14 cellular contexts compared by ENCODE assay signal in genomic region chr13:75319244-75319643, GRCh38.
DNase-seq lines count a peak whose midpoint lies in the region; ATAC-seq and TF ChIP-seq lines count a peak whose summit lies in the region.
"Had no signal": no experiment of that assay in that cellular context is flagged by ENCODE, and none has a peak within 500 bp of the region (broad histone marks: within the 10 kb centered on the region; RNA-seq: fewer than 3 reads in every experiment).

No MANE protein-coding gene starts in this region.

- H3K9me3 Mint-ChIP-seq in activated CD4-positive, alpha-beta T cell treated with anti-CD3 and anti-CD28 coated beads, Interleukin-2, amount 10 ng/mL, durations not matched to agents 24 days and 14 days, result no peaks in the 10 kb centered on the region
- H3K9me3 Mint-ChIP-seq: IgD-negative memory B cell had no signal

- intact Hi-C loops in activated CD4-positive, alpha-beta T cell treated with anti-CD3 and anti-CD28 coated beads, Interleukin-2, amount 10 ng/mL, durations not matched to agents 24 days and 14 days (cut with micrococcal nuclease), result loop anchor here (2.0 to 5.0 kb wide), 2 partner anchors 166 to 1602 kb away; no protein-coding TSS in a partner anchor
- intact Hi-C loops in adrenal gland (cut with DNase I), result no loop called here

- H3K4me1 ChIP-seq in adrenal gland (replicated peaks in 1 of 2), result peaks cover 17 to 24% of the 10 kb centered on the region in 2 donors

- H3K4me1 Mint-ChIP-seq in activated CD4-positive, alpha-beta T cell treated with anti-CD3 and anti-CD28 coated beads, Interleukin-2, amount 10 ng/mL, durations not matched to agents 24 days and 14 days, result peaks cover 51% of the 10 kb centered on the region

- no peak for ATAC-seq in HG02763 (IDR thresholded peaks at IDR 0.05; ENCODE audit: unreplicated experiment)
- ATAC-seq: A549 had no signal

- no peaks in the 10 kb centered on the region for H3K27me3 Mint-ChIP-seq in activated CD4-positive, alpha-beta T cell treated with anti-CD3 and anti-CD28 coated beads, Interleukin-2, amount 10 ng/mL, durations not matched to agents 24 days and 14 days
- H3K27me3 Mint-ChIP-seq: IgD-negative memory B cell had no signal

- peak overlapping the region; percentile 4 for H3K4me3 Mint-ChIP-seq in activated CD4-positive, alpha-beta T cell treated with anti-CD3 and anti-CD28 coated beads, Interleukin-2, amount 10 ng/mL, durations not matched to agents 24 days and 14 days
- H3K4me3 Mint-ChIP-seq: IgD-negative memory B cell had no signal

- no peak overlapping the region for H3K27ac ChIP-seq in brain microvascular endothelial cell
- no peak overlapping the region for H3K27ac ChIP-seq in adrenal gland
- H3K27ac ChIP-seq: A549 had no signal

- H3K9me3 ChIP-seq in adrenal gland (replicated peaks in 1 of 3), result no peaks in the 10 kb centered on the region
- H3K9me3 ChIP-seq: A549 had no signal

- TF ChIP-seq CTCF in NB4 (IDR thresholded peaks at IDR 0.05; ENCODE audit: low read depth, low read length) (no peak), brain microvascular endothelial cell (IDR thresholded peaks at IDR 0.05; ENCODE audit: low read depth, low read length, missing control alignments) (no peak), adrenal gland (IDR thresholded peaks at IDR 0.05) (no peak)

- in situ Hi-C loops in brain microvascular endothelial cell (cut with HindIII; ENCODE audit: low pct_ligation_motif_present, low sequenced_read_pairs), result no loop called here

- WGBS in adrenal gland, 4 donors, result 68 to 83% (median 78%) methylated on average over 4 of the region's 4 CpGs

- no peak for TF ChIP-seq POLR2A in NB4 (IDR thresholded peaks at IDR 0.05; ENCODE audit: extremely low read depth, insufficient read length)
- TF ChIP-seq POLR2A in adrenal gland (IDR thresholded peaks at IDR 0.05), result no peak

- no peak for DNase-seq in activated CD4-positive, alpha-beta T cell treated with anti-CD3 and anti-CD28 coated beads, Interleukin-2, amount 10 ng/mL, durations not matched to agents 24 days and 14 days
- DNase-seq in activated CD4-positive, alpha-beta T cell treated with anti-CD3 and anti-CD28 coated beads for 4 hours, result no peak
- DNase-seq in NB4 (ENCODE audit: low read depth) (peak; percentile 15), brain microvascular endothelial cell (peak; percentile 31), putamen (ENCODE audit: low spot score) (peak; percentile 20), adrenal gland (no peak), NCI-H226 (no peak)
- DNase-seq: activated CD4-positive, alpha-beta T cell treated with anti-CD3 and anti-CD28 coated beads for 48 hours; amniotic stem cell; DMS153; NCI-H2029 treated with DMSO at 0.1 percent for 48 hours had no signal

- H3K27me3 ChIP-seq in brain microvascular endothelial cell (replicated peaks) (no peaks in the 10 kb centered on the region), adrenal gland (no peaks in the 10 kb centered on the region)

- H3K27ac Mint-ChIP-seq in activated CD4-positive, alpha-beta T cell treated with anti-CD3 and anti-CD28 coated beads, Interleukin-2, amount 10 ng/mL, durations not matched to agents 24 days and 14 days, result peak overlapping the region; percentile 93
- H3K27ac Mint-ChIP-seq: IgD-negative memory B cell had no signal

- H3K4me3 ChIP-seq in NB4 (ENCODE audit: low read depth, low read length) (no peak overlapping the region), brain microvascular endothelial cell (ENCODE audit: low read depth, low read length) (no peak overlapping the region), adrenal gland (no peak overlapping the region)
- H3K4me3 ChIP-seq: A549 had no signal

- H3K36me3 ChIP-seq in brain microvascular endothelial cell (replicated peaks) (no peaks in the 10 kb centered on the region), adrenal gland (replicated peaks in 1 of 2) (no peaks in the 10 kb centered on the region)

- peaks cover 25% of the 10 kb centered on the region for H3K36me3 Mint-ChIP-seq in activated CD4-positive, alpha-beta T cell treated with anti-CD3 and anti-CD28 coated beads, Interleukin-2, amount 10 ng/mL, durations not matched to agents 24 days and 14 days (ENCODE audit: low read depth)

Comparison
In these comparisons a context has a peak if more than half of its experiments do, and no peak if none do; other contexts are left out.
1. DNase-seq: peak in NB4 (single experiment), brain microvascular endothelial cell (single experiment) and putamen (single experiment); none in activated CD4-positive, alpha-beta T cell treated with anti-CD3 and anti-CD28 coated beads, Interleukin-2, amount 10 ng/mL, durations not matched to agents 24 days and 14 days (single experiment), activated CD4-positive, alpha-beta T cell treated with anti-CD3 and anti-CD28 coated beads for 4 hours (0 of 2), adrenal gland (0 of 7) and NCI-H226 (single experiment).